Comparison of ENCODE assay signal across 8 cellular contexts in the genomic region with DNA sequence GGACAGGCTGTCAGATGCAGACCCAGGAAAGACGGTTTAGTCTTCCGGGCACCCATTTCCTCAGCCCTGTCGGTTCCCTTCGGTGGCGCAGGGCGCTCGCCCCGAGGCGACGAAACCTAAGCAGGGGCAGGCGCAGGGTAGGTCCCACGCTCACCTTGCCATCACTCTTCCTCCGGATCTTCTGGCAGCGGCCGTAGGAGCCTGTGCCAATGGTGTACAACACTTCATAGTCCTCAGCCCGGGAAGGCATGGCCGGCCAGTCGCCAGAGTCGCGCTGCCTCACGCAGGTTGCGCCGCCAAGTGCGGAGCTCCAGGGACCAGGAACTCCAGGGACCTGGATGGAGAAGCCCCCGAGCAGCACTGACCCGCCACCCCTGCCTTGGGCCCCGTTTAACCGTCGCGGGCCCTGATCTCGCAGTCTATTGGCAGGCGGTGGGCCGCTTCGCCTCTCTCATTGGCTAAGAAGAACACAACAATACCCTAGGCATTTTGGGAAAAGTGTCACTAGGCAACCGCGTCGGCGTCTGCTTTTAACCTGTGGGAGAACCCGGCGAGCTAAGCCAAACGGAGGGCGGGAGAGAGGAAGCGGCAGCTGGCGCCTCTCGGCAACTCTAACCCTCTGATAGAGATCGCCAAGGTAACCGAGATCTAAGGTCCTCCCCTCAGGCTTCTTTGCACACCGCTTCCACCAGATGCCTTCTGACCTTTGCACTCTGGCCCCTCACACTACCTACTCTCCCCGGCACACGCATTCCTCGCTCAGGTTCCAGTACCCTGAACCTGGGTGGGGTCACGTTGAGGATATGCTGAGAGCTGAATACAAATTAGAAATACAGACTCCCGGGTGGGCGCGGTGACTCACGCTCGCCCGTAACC. TPM values are rescaled to one million over a fixed set of nuclear protein-coding genes. Genes with fewer than 3 reads are reported as not detected.
DNase-seq lines count a peak whose midpoint lies in the region; ATAC-seq and TF ChIP-seq lines count a peak whose summit lies in the region.

NEK2 (minus strand) TSS at position 392 of the 876 bp plus-strand sequence; CDS start at position 250, 142 bp downstream.

- no peaks in the 10 kb centered on the region for H3K4me1 ChIP-seq in GM23248 (ENCODE audit: insufficient read depth)
- H3K4me1 ChIP-seq in Karpas-422 (ENCODE audit: low read length) = peaks cover 32% of the 10 kb centered on the region

- no peaks in the 10 kb centered on the region for H3K27me3 Mint-ChIP-seq in natural killer cell (ENCODE audit: low read depth in 2 of 2)

- H3K9me3 ChIP-seq in GM23248 (ENCODE audit: low read depth) = no peaks in the 10 kb centered on the region
- H3K9me3 ChIP-seq in Karpas-422 (ENCODE audit: low read length) = no peaks in the 10 kb centered on the region

- WGBS in GM23248 (ENCODE audit: low coverage in 1 of 2, low lambda C conversion rate in 2 of 2, missing lambda C conversion rate in 2 of 2), 2 experiments = 1 to 2% methylated on average over 53 to 58 of the region's 58 CpGs

- TF ChIP-seq CTCF in fibroblast of mammary gland (conservative IDR thresholded peaks at IDR 0.05; ENCODE audit: control insufficient read depth, insufficient read depth, low read depth, low read length) = no peak
- TF ChIP-seq CTCF in natural killer cell (IDR thresholded peaks at IDR 0.05) = no peak

- H3K4me3 ChIP-seq in GM23248 = peak within 1 kb of the TSS; percentile 92
- H3K4me3 ChIP-seq in Karpas-422 (ENCODE audit: low read length) = peak within 1 kb of the TSS; percentile 90
- peak within 1 kb of the TSS; percentile 88 for H3K4me3 ChIP-seq in fibroblast of mammary gland (ENCODE audit: control insufficient read depth, low read depth, low read length)

- H3K9ac ChIP-seq in GM23248 (peak within 1 kb of the TSS; percentile 77), Karpas-422 (ENCODE audit: low read length) (peak within 1 kb of the TSS; percentile 85)

- peak within 1 kb of the TSS; percentile 96 for H3K4me3 Mint-ChIP-seq in natural killer cell

- H3K36me3 ChIP-seq in GM23248 (ENCODE audit: low read depth) (no peaks in the 10 kb centered on the region), Karpas-422 (ENCODE audit: insufficient read depth, low read length) (peaks cover 7% of the 10 kb centered on the region; the same call in 1 of the 2 replicates)

- H3K79me2 ChIP-seq in GM23248 (ENCODE audit: insufficient read depth) (peaks cover 19% of the 10 kb centered on the region), Karpas-422 (ENCODE audit: low read length) (peaks cover 12% of the 10 kb centered on the region)

- H4K20me1 ChIP-seq in GM23248 (ENCODE audit: insufficient read depth) (no peaks in the 10 kb centered on the region), Karpas-422 (ENCODE audit: insufficient read depth, low read depth, low read length) (no peaks in the 10 kb centered on the region)

- peak within 1 kb of the TSS; percentile 76 to 91 for H3K27ac Mint-ChIP-seq in natural killer cell

- no peaks in the 10 kb centered on the region for H3K36me3 Mint-ChIP-seq in natural killer cell

- no peaks in the 10 kb centered on the region for H3K9me2 ChIP-seq in GM23248 (ENCODE audit: insufficient read depth)
- no peaks in the 10 kb centered on the region for H3K9me2 ChIP-seq in Karpas-422 (replicated peaks; ENCODE audit: insufficient read depth, low read length)

- no peaks in the 10 kb centered on the region for H3K27me3 ChIP-seq in GM23248 (replicated peaks; ENCODE audit: insufficient read depth)
- H3K27me3 ChIP-seq in Karpas-422 (ENCODE audit: low read length) = no peaks in the 10 kb centered on the region

- H3K27ac ChIP-seq in GM23248 = no peak within 1 kb of the TSS
- peak within 1 kb of the TSS; percentile 63 for H3K27ac ChIP-seq in Karpas-422 (ENCODE audit: low read length)

- peak within 1 kb of the TSS; percentile 77 for H3K4me2 ChIP-seq in GM23248 (ENCODE audit: unreplicated experiment)
- H3K4me2 ChIP-seq in Karpas-422 (ENCODE audit: low read depth, low read length, poor library complexity, severe bottlenecking) = peak within 1 kb of the TSS; percentile 90

- peak within 1 kb of the TSS; percentile 95 for H2AFZ ChIP-seq in GM23248
- peak within 1 kb of the TSS; percentile 97 for H2AFZ ChIP-seq in Karpas-422 (ENCODE audit: low read length)

- no peaks in the 10 kb centered on the region; the same call in 1 of the 2 replicates for H3F3A ChIP-seq in GM23248 (ENCODE audit: insufficient read depth)

- DNase-seq in EH (ENCODE audit: low read depth) (peak; percentile 95), GM23248 (peak; percentile 97), Karpas-422 (peak; percentile 95), RPMI7951 (ENCODE audit: low read depth) (peak; percentile 94), activated T-helper 1 cell treated with Interleukin-2 at 50 U/mL for 16 hours (ENCODE audit: low read depth) (peak; percentile 69), fibroblast of mammary gland (ENCODE audit: low read depth) (peak; percentile 92), natural killer cell (peak; percentile 66)
- DNase-seq in stimulated activated naive CD4-positive, alpha-beta T cell (lab: John Stamatoyannopoulos, UW) = peak; percentile 79 to 86 (median 82)

- in situ Hi-C loops in GM23248 (cut with MboI) = loop anchor here (25.0 kb wide), 1 partner anchor 337 kb away; no protein-coding TSS in a partner anchor

- intact Hi-C loops in natural killer cell (cut with micrococcal nuclease) = no loop called here

- ATAC-seq in natural killer cell = peak; percentile 88 to 94 (median 89)

- peaks cover 15 to 20% of the 10 kb centered on the region in 2 donors for H3K4me1 Mint-ChIP-seq in natural killer cell

- H3K9me3 Mint-ChIP-seq in natural killer cell = no peaks in the 10 kb centered on the region

RNA-seq across cellular contexts. Expression of gene NEK2, which starts in this region (rescaled TPM):
- total RNA-seq in GM23248 (2014; rRNA removed; shearing (Covaris generic)) = 11.3 and 13.8 TPM in 2 replicates
- 10.6 TPM in 2 replicates for polyA plus RNA-seq in GM23248 (2016; fragmentation: Nextera tagmentation; extraction: Ambion mirVana)
- 25.9 and 35.0 TPM in 2 replicates for total RNA-seq in Karpas-422 (2014; rRNA removed; shearing (Covaris generic); ENCODE audit: low replicate concordance)
- total RNA-seq in RPMI7951 (2014; rRNA removed; shearing (Covaris generic)) = 100 and 110 TPM in 2 replicates
- total RNA-seq in natural killer cell = 1 to 10 TPM in 1 of 3 donors, under 1 TPM in 2; 0.78 to 1.0 (median 0.99) TPM
